In the genomic region with DNA sequence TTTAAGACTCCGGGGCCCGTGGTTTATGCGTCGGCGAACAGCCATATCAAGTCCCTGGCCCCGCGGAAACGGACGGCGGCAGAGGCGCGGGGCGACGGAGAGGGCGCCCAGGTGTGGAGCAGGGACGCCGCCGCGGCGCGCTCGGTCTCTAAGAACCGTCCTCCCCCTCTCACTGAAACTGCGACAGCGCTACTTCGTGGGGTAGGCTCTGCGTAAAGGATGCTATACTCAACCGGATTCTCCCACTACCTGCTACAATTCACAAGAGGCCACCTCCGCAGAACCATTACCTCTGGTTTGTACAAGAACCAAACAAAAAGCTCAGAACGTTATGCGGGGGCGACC, we compare ENCODE assay signal across 1 cellular context.
TF ChIP-seq lines count a peak whose summit lies in the region.

No MANE protein-coding gene starts in this region.

TF ChIP-seq in HepG2, 621 proteins besides CTCF, POLR2A, EP300 and RAD21 (continued from another document):
- TF ChIP-seq, protein P1, sequence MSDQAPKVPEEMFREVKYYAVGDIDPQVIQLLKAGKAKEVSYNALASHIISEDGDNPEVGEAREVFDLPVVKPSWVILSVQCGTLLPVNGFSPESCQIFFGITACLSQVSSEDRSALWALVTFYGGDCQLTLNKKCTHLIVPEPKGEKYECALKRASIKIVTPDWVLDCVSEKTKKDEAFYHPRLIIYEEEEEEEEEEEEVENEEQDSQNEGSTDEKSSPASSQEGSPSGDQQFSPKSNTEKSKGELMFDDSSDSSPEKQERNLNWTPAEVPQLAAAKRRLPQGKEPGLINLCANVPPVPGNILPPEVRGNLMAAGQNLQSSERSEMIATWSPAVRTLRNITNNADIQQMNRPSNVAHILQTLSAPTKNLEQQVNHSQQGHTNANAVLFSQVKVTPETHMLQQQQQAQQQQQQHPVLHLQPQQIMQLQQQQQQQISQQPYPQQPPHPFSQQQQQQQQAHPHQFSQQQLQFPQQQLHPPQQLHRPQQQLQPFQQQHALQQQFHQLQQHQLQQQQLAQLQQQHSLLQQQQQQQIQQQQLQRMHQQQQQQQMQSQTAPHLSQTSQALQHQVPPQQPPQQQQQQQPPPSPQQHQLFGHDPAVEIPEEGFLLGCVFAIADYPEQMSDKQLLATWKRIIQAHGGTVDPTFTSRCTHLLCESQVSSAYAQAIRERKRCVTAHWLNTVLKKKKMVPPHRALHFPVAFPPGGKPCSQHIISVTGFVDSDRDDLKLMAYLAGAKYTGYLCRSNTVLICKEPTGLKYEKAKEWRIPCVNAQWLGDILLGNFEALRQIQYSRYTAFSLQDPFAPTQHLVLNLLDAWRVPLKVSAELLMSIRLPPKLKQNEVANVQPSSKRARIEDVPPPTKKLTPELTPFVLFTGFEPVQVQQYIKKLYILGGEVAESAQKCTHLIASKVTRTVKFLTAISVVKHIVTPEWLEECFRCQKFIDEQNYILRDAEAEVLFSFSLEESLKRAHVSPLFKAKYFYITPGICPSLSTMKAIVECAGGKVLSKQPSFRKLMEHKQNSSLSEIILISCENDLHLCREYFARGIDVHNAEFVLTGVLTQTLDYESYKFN (CRISPR knock-in tag; conservative IDR thresholded peaks at IDR 0.05), result no peak
- no peak for TF ChIP-seq ZNF276 (CRISPR knock-in tag; IDR thresholded peaks at IDR 0.05; ENCODE audit: low read depth)
- TF ChIP-seq, protein P2, sequence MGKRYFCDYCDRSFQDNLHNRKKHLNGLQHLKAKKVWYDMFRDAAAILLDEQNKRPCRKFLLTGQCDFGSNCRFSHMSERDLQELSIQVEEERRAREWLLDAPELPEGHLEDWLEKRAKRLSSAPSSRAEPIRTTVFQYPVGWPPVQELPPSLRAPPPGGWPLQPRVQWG (CRISPR knock-in tag; IDR thresholded peaks at IDR 0.05; ENCODE audit: borderline replicate concordance, low read depth), result no peak
- TF ChIP-seq ZBTB7B (CRISPR knock-in tag; IDR thresholded peaks at IDR 0.05), result no peak
- no peak for TF ChIP-seq IRF9 (CRISPR knock-in tag; IDR thresholded peaks at IDR 0.05; ENCODE audit: borderline replicate concordance)
- 0 out of 2 replicates have a peak, but pooled peaks have one; percentile 7 for TF ChIP-seq ZNF546 (CRISPR knock-in tag; conservative IDR thresholded peaks at IDR 0.05)
- TF ChIP-seq ZNF878 (CRISPR knock-in tag; IDR thresholded peaks at IDR 0.05), result peak; percentile 83; the same call in 1 of the 2 replicates
- no peak for TF ChIP-seq SNAPC2 (CRISPR knock-in tag; IDR thresholded peaks at IDR 0.05)
- no peak for TF ChIP-seq ZNF550 (CRISPR knock-in tag; IDR thresholded peaks at IDR 0.05; ENCODE audit: borderline replicate concordance)
- TF ChIP-seq, protein P3, sequence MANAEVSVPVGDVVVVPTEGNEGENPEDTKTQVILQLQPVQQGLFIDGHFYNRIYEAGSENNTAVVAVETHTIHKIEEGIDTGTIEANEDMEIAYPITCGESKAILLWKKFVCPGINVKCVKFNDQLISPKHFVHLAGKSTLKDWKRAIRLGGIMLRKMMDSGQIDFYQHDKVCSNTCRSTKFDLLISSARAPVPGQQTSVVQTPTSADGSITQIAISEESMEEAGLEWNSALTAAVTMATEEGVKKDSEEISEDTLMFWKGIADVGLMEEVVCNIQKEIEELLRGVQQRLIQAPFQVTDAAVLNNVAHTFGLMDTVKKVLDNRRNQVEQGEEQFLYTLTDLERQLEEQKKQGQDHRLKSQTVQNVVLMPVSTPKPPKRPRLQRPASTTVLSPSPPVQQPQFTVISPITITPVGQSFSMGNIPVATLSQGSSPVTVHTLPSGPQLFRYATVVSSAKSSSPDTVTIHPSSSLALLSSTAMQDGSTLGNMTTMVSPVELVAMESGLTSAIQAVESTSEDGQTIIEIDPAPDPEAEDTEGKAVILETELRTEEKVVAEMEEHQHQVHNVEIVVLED (CRISPR knock-in tag; IDR thresholded peaks at IDR 0.05; ENCODE audit: borderline replicate concordance), result no peak
- TF ChIP-seq FOXJ3 (CRISPR knock-in tag; IDR thresholded peaks at IDR 0.05; ENCODE audit: borderline replicate concordance), result no peak
- no peak for TF ChIP-seq MEIS1 (CRISPR knock-in tag; IDR thresholded peaks at IDR 0.05; ENCODE audit: borderline replicate concordance)
- no peak for TF ChIP-seq ARID2 (CRISPR knock-in tag; IDR thresholded peaks at IDR 0.05; ENCODE audit: borderline replicate concordance)
- TF ChIP-seq TAF15 (IDR thresholded peaks at IDR 0.05; ENCODE audit: low read depth, low read length, poor library complexity, severe bottlenecking), result peak; percentile 23
- TF ChIP-seq ZNF784 (CRISPR knock-in tag; IDR thresholded peaks at IDR 0.05; ENCODE audit: borderline replicate concordance), result no peak
- no peak for TF ChIP-seq GPN1 (CRISPR knock-in tag; IDR thresholded peaks at IDR 0.05; ENCODE audit: borderline replicate concordance)
- no peak for TF ChIP-seq YY1 (IDR thresholded peaks at IDR 0.05; ENCODE audit: insufficient read depth, insufficient replicate concordance, low read depth, low read length)
- peak; percentile 76 for TF ChIP-seq CCDC6 (CRISPR knock-in tag; IDR thresholded peaks at IDR 0.05)
- TF ChIP-seq SIN3B (IDR thresholded peaks at IDR 0.05; ENCODE audit: low read length), result 0 out of 2 replicates have a peak, but pooled peaks have one; percentile 15
- TF ChIP-seq ZNF446 (CRISPR knock-in tag; IDR thresholded peaks at IDR 0.05), result 0 out of 2 replicates have a peak, but pooled peaks have one; percentile 2
- TF ChIP-seq MXD3 (CRISPR knock-in tag; IDR thresholded peaks at IDR 0.05), result no peak
- TF ChIP-seq, protein P4, sequence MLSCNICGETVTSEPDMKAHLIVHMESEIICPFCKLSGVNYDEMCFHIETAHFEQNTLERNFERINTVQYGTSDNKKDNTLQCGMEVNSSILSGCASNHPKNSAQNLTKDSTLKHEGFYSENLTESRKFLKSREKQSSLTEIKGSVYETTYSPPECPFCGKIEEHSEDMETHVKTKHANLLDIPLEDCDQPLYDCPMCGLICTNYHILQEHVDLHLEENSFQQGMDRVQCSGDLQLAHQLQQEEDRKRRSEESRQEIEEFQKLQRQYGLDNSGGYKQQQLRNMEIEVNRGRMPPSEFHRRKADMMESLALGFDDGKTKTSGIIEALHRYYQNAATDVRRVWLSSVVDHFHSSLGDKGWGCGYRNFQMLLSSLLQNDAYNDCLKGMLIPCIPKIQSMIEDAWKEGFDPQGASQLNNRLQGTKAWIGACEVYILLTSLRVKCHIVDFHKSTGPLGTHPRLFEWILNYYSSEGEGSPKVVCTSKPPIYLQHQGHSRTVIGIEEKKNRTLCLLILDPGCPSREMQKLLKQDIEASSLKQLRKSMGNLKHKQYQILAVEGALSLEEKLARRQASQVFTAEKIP (CRISPR knock-in tag; IDR thresholded peaks at IDR 0.05; ENCODE audit: borderline replicate concordance), result no peak
- no peak for TF ChIP-seq MAFG (CRISPR knock-in tag; IDR thresholded peaks at IDR 0.05)
- TF ChIP-seq ARNT (IDR thresholded peaks at IDR 0.05), result no peak
- TF ChIP-seq ZNF776 (CRISPR knock-in tag; IDR thresholded peaks at IDR 0.05), result no peak
- TF ChIP-seq ZNF138 (CRISPR knock-in tag; IDR thresholded peaks at IDR 0.05; ENCODE audit: low read depth), result no peak
- no peak for TF ChIP-seq NR2F2 (IDR thresholded peaks at IDR 0.05; ENCODE audit: borderline replicate concordance, low read depth)
- no peak for TF ChIP-seq NKX3-1 (CRISPR knock-in tag; IDR thresholded peaks at IDR 0.05)
- TF ChIP-seq JARID2 (CRISPR knock-in tag; IDR thresholded peaks at IDR 0.05; ENCODE audit: insufficient replicate concordance), result no peak
- peak; percentile 6; the same call in 1 of the 2 replicates for TF ChIP-seq RXRA (CRISPR knock-in tag; IDR thresholded peaks at IDR 0.05)
- no peak for TF ChIP-seq TGIF2 (CRISPR knock-in tag; IDR thresholded peaks at IDR 0.05)
- TF ChIP-seq NR2F1 (CRISPR knock-in tag; IDR thresholded peaks at IDR 0.05), result no peak
- TF ChIP-seq ZNF646 (CRISPR knock-in tag; IDR thresholded peaks at IDR 0.05), result no peak
